ENCODE assay signal across 8 cellular contexts in the genomic region with DNA sequence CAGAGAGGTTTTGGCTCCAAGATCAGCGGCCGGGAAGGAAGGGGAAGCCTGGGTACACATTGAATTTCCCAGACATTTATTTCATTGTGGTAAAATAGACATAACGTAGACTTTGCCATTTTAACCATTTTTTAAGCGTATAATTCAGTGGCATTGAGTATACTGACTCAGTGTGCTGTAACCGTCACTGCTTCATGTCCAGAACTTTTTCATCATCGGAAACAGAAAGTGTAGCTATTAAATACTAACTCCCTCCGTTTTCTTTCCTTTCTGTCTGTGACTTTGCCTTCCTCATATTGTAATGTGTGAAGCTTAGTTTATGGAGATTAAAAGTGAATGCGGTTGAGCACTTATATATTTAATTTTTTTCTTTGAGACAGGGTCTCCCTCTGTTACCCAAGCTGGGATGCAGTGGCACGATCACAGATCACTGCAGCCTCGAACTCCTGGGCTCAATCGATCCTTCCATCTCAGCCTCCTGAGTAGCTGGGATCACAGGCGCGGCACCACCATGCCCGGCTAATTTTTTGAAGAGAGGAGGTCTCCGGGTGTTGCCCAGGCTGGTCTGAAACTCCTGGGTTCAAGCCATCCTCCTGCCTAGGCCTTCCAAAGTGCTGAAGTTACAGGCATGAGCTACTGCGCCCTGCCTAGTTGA.
DNase-seq lines count a peak whose midpoint lies in the region; ATAC-seq and TF ChIP-seq lines count a peak whose summit lies in the region.

No MANE protein-coding gene starts in this region.

- peaks cover 64% of the 10 kb centered on the region for H3K79me2 ChIP-seq in Loucy (ENCODE audit: insufficient read depth, low read length)

- H3K4me1 ChIP-seq in BLaER1 (peaks cover 49% of the 10 kb centered on the region), Loucy (ENCODE audit: insufficient read depth, low read length, poor library complexity, severe bottlenecking) (peaks cover 34% of the 10 kb centered on the region), duodenal mucosa (ENCODE audit: control insufficient read depth in 1 of 2, insufficient read depth in 2 of 2, low read length in 2 of 2) (peaks cover 31 to 37% of the 10 kb centered on the region in 2 donors)

- H4K20me1 ChIP-seq in BLaER1, result peaks cover 63% of the 10 kb centered on the region
- peaks cover 54% of the 10 kb centered on the region for H4K20me1 ChIP-seq in Loucy (ENCODE audit: insufficient read depth, low read length, poor library complexity, severe bottlenecking)

- H3K9me3 Mint-ChIP-seq in nephron progenitor cell, result no peaks in the 10 kb centered on the region

- no peaks in the 10 kb centered on the region for H3K27me3 Mint-ChIP-seq in nephron progenitor cell (ENCODE audit: low read depth, poor library complexity)

- no peaks in the 10 kb centered on the region for H3K27me3 ChIP-seq in BLaER1
- H3K27me3 ChIP-seq in Loucy (ENCODE audit: insufficient read depth, low read length, poor library complexity, severe bottlenecking), result peaks cover 10% of the 10 kb centered on the region
- no peaks in the 10 kb centered on the region for H3K27me3 ChIP-seq in duodenal mucosa (ENCODE audit: control insufficient read depth in 1 of 2, insufficient read depth in 2 of 2, low read length in 2 of 2)

- H3K27ac ChIP-seq in BLaER1, result peak overlapping the region; percentile 100
- H3K27ac ChIP-seq in duodenal mucosa (ENCODE audit: low read depth, low read length), result peak overlapping the region; percentile 92

- no peak for ATAC-seq in GM18505 (IDR thresholded peaks at IDR 0.05; ENCODE audit: unreplicated experiment)

- peak overlapping the region; percentile 90 for H3K27ac Mint-ChIP-seq in nephron progenitor cell

- peak overlapping the region; percentile 92 for H3K4me3 Mint-ChIP-seq in nephron progenitor cell

- no peak overlapping the region for H2AFZ ChIP-seq in Loucy (ENCODE audit: low read length)

- peak overlapping the region; percentile 100 for H3K9ac ChIP-seq in BLaER1
- H3K9ac ChIP-seq in Loucy (ENCODE audit: low read depth, low read length, poor library complexity, severe bottlenecking), result peak overlapping the region; percentile 99
- H3K9ac ChIP-seq in duodenal mucosa (ENCODE audit: low read depth in 1 of 2, low read length in 2 of 2), result peak overlapping the region; percentile 93

- H3F3A ChIP-seq in Loucy (ENCODE audit: low read depth), result no peaks in the 10 kb centered on the region

- no peaks in the 10 kb centered on the region for H3K9me2 ChIP-seq in Loucy (replicated peaks; ENCODE audit: low read depth, low read length)

- peak overlapping the region; percentile 96 for H3K4me3 ChIP-seq in BLaER1
- peak overlapping the region; percentile 95 for H3K4me3 ChIP-seq in Loucy (ENCODE audit: low read length, poor library complexity, severe bottlenecking)
- peak overlapping the region; percentile 92 to 93 for H3K4me3 ChIP-seq in duodenal mucosa (ENCODE audit: low read depth in 1 of 2, low read length in 2 of 2)

- TF ChIP-seq POLR2A in GM18505 (IDR thresholded peaks at IDR 0.05; ENCODE audit: borderline replicate concordance, extremely low read depth, insufficient read depth, insufficient read length), result no peak

- H3K36me3 Mint-ChIP-seq in nephron progenitor cell (ENCODE audit: low read depth), result peaks cover 29% of the 10 kb centered on the region

- H3K4me2 ChIP-seq in BLaER1 (peak overlapping the region; percentile 86), Loucy (ENCODE audit: low read depth, low read length, poor library complexity, severe bottlenecking) (peak overlapping the region; percentile 99)

- TF ChIP-seq CTCF in Loucy (conservative IDR thresholded peaks at IDR 0.05; ENCODE audit: low read length) (no peak), nephron progenitor cell (IDR thresholded peaks at IDR 0.05) (no peak)

- H3K9me3 ChIP-seq in BLaER1 (no peaks in the 10 kb centered on the region), Loucy (ENCODE audit: insufficient read depth, low read depth, low read length) (no peaks in the 10 kb centered on the region), duodenal mucosa (ENCODE audit: control insufficient read depth in 1 of 2, low read length in 2 of 2) (no peaks in the 10 kb centered on the region)

- H3K4me1 Mint-ChIP-seq in nephron progenitor cell, result peaks cover 57% of the 10 kb centered on the region

- no peak for DNase-seq in nephron progenitor cell
- DNase-seq in stimulated activated naive CD4-positive, alpha-beta T cell treated with Interleukin-2 at 50 U/mL for 16 hours (lab: John Stamatoyannopoulos, UW), result no peak
- DNase-seq in NCI-H510A (lab: John Stamatoyannopoulos, UW), result no peak
- DNase-seq in epidermal melanocyte (ENCODE audit: insufficient read length, low spot score), result no peak

- H3K36me3 ChIP-seq in BLaER1, result peaks cover 49% of the 10 kb centered on the region
- H3K36me3 ChIP-seq in Loucy (ENCODE audit: insufficient read depth, low read length), result peaks cover 12% of the 10 kb centered on the region; the same call in 1 of the 2 replicates
- H3K36me3 ChIP-seq in duodenal mucosa (ENCODE audit: control insufficient read depth in 1 of 2, insufficient read depth in 2 of 2, low read length in 2 of 2), result no peaks in the 10 kb centered on the region
